In the genomic region with DNA sequence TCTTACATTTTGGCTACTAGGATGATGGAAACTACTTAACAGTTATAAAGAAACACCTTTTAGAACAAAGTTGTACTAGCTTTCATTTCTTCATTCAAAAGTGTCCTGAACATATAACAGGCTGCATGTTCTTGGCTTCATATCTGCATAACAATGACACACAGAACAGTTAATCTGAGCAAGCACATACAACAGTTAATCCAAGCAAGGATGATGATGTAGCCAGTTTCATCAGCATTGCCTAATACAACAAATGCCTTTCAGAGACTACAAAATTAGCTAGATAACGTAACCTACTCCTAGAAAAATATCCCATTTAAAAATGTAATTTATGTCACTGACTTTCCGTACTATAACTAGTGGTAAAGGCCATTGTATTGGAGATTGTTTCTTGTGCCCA, we compare ENCODE assay signal across 22 cellular contexts.
"Had no signal": no experiment of that assay in that cellular context is flagged by ENCODE, and none has a peak within 500 bp of the region (broad histone marks: within the 10 kb centered on the region; RNA-seq: fewer than 3 reads in every experiment).

No MANE protein-coding gene starts in this region.

- H3K36me3 ChIP-seq: SJSA1 had no signal

- H3K27ac ChIP-seq: HL-60, KMS-11, SJSA1, SK-N-MC had no signal

- H3K27me3 ChIP-seq: SJSA1 had no signal

- DNase-seq: Kasumi-1, MM.1S, NCI-H1092 treated with DMSO at 0.1 percent for 48 hours, NCI-H1436, NCI-H187, NCI-H2029, NCI-H2081 treated with DMSO at 0.1 percent for 48 hours, NCI-H2171, NCI-H226, NCI-H446, NCI-H510A, NCI-H524 treated with DMSO at 0.1 percent for 48 hours, NCI-H69, NCI-H774, Right ventricle myocardium superior, RPMI8226, SIG-M5 had no signal

- H3K9me3 ChIP-seq: SJSA1 had no signal

- H3K4me3 ChIP-seq: K562, SJSA1, SK-N-MC had no signal

- ATAC-seq: K562 had no signal
